In genomic region chr17:78600181-78600651, GRCh38 we compare ENCODE assay signal across 20 cellular contexts. TPM values are rescaled to one million over a fixed set of nuclear protein-coding genes. Genes with fewer than 3 reads are reported as not detected.
DNase-seq lines count a peak whose midpoint lies in the region; ATAC-seq, FAIRE-seq and TF ChIP-seq lines count a peak whose summit lies in the region.
"Had no signal": no experiment of that assay in that cellular context is flagged by ENCODE, and none has a peak within 500 bp of the region (broad histone marks: within the 10 kb centered on the region; RNA-seq: fewer than 3 reads in every experiment).

No MANE protein-coding gene starts in this region.

- no peaks in the 10 kb centered on the region for H3K9me3 ChIP-seq in osteoblast (ENCODE audit: low read depth, low read length)
- H3K9me3 ChIP-seq: psoas muscle had no signal

- H3K27me3 ChIP-seq in osteoblast (ENCODE audit: insufficient read depth, low read length) = no peaks in the 10 kb centered on the region

- peaks cover 20% of the 10 kb centered on the region for H3K4me1 ChIP-seq in osteoblast (ENCODE audit: insufficient read depth, low read length)
- H3K4me1 ChIP-seq: psoas muscle had no signal

- FAIRE-seq in RCC 7860 (lab: Jason Lieb, UNC) = peak; percentile 12

- H3K4me3 ChIP-seq in epithelial cell of esophagus (ENCODE audit: low read length) = no peak overlapping the region
- H3K4me3 ChIP-seq in osteoblast (ENCODE audit: insufficient read depth, low read length) = no peak overlapping the region
- H3K4me3 ChIP-seq: psoas muscle had no signal

- DNase-seq in DMS 273 (lab: John Stamatoyannopoulos, UW; ENCODE audit: unreplicated experiment) (peak; percentile 51), DMS 273 treated with DMSO at 0.1 percent for 48 hours (lab: John Stamatoyannopoulos, UW) (no peak), RCC 7860 (ENCODE audit: low spot score) (peak; percentile 76), epithelial cell of esophagus (ENCODE audit: low read depth) (peak; percentile 42), osteoblast (ENCODE audit: insufficient read length, low spot score, missing footprints) (peak; percentile 83), NCI-H2171 treated with DMSO at 0.1 percent for 48 hours (lab: John Stamatoyannopoulos, UW) (no peak), NCI-H1436 treated with DMSO at 0.1 percent for 48 hours (lab: John Stamatoyannopoulos, UW) (no peak)
- DNase-seq: activated CD4-positive, alpha-beta T cell treated with anti-CD3 and anti-CD28 coated beads, Interleukin-2, amount 10 ng/mL, durations not matched to agents 7 days and 5 days; activated naive CD8-positive, alpha-beta T cell treated with anti-CD3 and anti-CD28 coated beads for 36 hours; activated T-cell treated with anti-CD3 and anti-CD28 coated beads for 4 hours; CD8-positive, alpha-beta memory T cell; hippocampal formation; Karpas-422; naive thymus-derived CD4-positive, alpha-beta T cell; NCI-H2029; NCI-H748 treated with DMSO at 0.1 percent for 48 hours; psoas muscle; T-helper 9 cell had no signal

- ATAC-seq in HG02763 (IDR thresholded peaks at IDR 0.05; ENCODE audit: unreplicated experiment) = no peak
- ATAC-seq: naive thymus-derived CD4-positive, alpha-beta T cell; psoas muscle had no signal

- no peaks in the 10 kb centered on the region for H3K36me3 ChIP-seq in osteoblast (ENCODE audit: insufficient read depth, low read length)

- H3K79me2 ChIP-seq in osteoblast (ENCODE audit: insufficient read depth, low read length) = no peaks in the 10 kb centered on the region

- no peak overlapping the region for H2AFZ ChIP-seq in osteoblast (ENCODE audit: low read length)

- H3K4me2 ChIP-seq in osteoblast (ENCODE audit: insufficient read depth, low read length) = no peak overlapping the region

- H4K20me1 ChIP-seq in osteoblast (ENCODE audit: insufficient read depth, low read length) = no peaks in the 10 kb centered on the region

- H3K27ac ChIP-seq in osteoblast (ENCODE audit: low read depth, low read length) = no peak overlapping the region
- H3K27ac ChIP-seq: 22Rv1, psoas muscle had no signal

- TF ChIP-seq CTCF in epithelial cell of esophagus (IDR thresholded peaks at IDR 0.05; ENCODE audit: insufficient read depth, low read depth, low read length, missing control alignments) = no peak
- TF ChIP-seq CTCF in osteoblast (IDR thresholded peaks at IDR 0.05; ENCODE audit: extremely low read depth, low read depth, low read length) = no peak

RNA-seq across cellular contexts. Expression of gene DNAH17, which starts 23.0 kb away (rescaled TPM):
- under 0.01 TPM in 2 replicates for total RNA-seq in osteoblast

Comparison
In these comparisons a context has a peak if more than half of its experiments do, and no peak if none do; other contexts are left out.
1. DNase-seq: peak in DMS 273 (single experiment), RCC 7860 (single experiment), epithelial cell of esophagus (single experiment) and osteoblast (single experiment); none in DMS 273 treated with DMSO at 0.1 percent for 48 hours (single experiment), NCI-H2171 treated with DMSO at 0.1 percent for 48 hours (single experiment) and NCI-H1436 treated with DMSO at 0.1 percent for 48 hours (single experiment).